ENCODE assay signal across 19 cellular contexts in genomic region chr9:100170556-100170955, GRCh38.
A peak's percentile ranks its signal among the peaks of the same experiment; 100 is the strongest.
DNase-seq lines count a peak whose midpoint lies in the region; ATAC-seq and TF ChIP-seq lines count a peak whose summit lies in the region.
"Had no signal": no experiment of that assay in that cellular context is flagged by ENCODE, and none has a peak within 500 bp of the region (broad histone marks: within the 10 kb centered on the region; RNA-seq: fewer than 3 reads in every experiment).

No MANE protein-coding gene starts in this region.

- no peaks in the 10 kb centered on the region for H3F3A ChIP-seq in PC-3 (ENCODE audit: low read length, unreplicated experiment)

- no peak overlapping the region for H3K4me3 ChIP-seq in ACC112 (ENCODE audit: low read depth, low read length)
- H3K4me3 ChIP-seq in PC-3 (ENCODE audit: low read length) = no peak overlapping the region
- no peak overlapping the region for H3K4me3 ChIP-seq in astrocyte of the spinal cord (ENCODE audit: low read depth, low read length)
- no peak overlapping the region for H3K4me3 ChIP-seq in effector memory CD4-positive, alpha-beta T cell (ENCODE audit: insufficient read depth, low read depth, low read length, poor library complexity, severe bottlenecking)
- H3K4me3 ChIP-seq: K562 had no signal

- BruUV-seq in PC-3 (replicated peaks; lab: Mats Ljungman, UMichigan) = no TSS peak

- POLR2A ChIA-PET in PC-3 (lab: Charles Lee; ENCODE audit: unreplicated experiment) = no interaction called here

- no peaks in the 10 kb centered on the region for H3K79me2 ChIP-seq in ACC112 (ENCODE audit: control insufficient read depth, insufficient read depth, low read length, unreplicated experiment)
- H3K79me2 ChIP-seq in PC-3 (ENCODE audit: low read length) = no peaks in the 10 kb centered on the region

- peaks cover 26% of the 10 kb centered on the region for H3K4me1 ChIP-seq in ACC112 (ENCODE audit: control insufficient read depth, insufficient read depth, low read length, unreplicated experiment)
- H3K4me1 ChIP-seq in PC-3 (ENCODE audit: insufficient read depth, low read length) = peaks cover 15% of the 10 kb centered on the region
- no peaks in the 10 kb centered on the region for H3K4me1 ChIP-seq in effector memory CD4-positive, alpha-beta T cell (ENCODE audit: control insufficient read depth, insufficient read depth, low read length, poor library complexity, severe bottlenecking)

- in situ Hi-C loops in astrocyte of the spinal cord (cut with HindIII; ENCODE audit: low sequenced_read_pairs) = no loop called here

- CTCF ChIA-PET in PC-3 (lab: Charles Lee) = no interaction called here

- no peak for TF ChIP-seq POLR2A in GM18505 (IDR thresholded peaks at IDR 0.05; ENCODE audit: borderline replicate concordance, extremely low read depth, insufficient read depth, insufficient read length)

- H3K27me3 ChIP-seq in ACC112 (ENCODE audit: insufficient read depth, low read length) (no peaks in the 10 kb centered on the region), PC-3 (ENCODE audit: low read length) (no peaks in the 10 kb centered on the region)
- H3K27me3 ChIP-seq in effector memory CD4-positive, alpha-beta T cell (replicated peaks; ENCODE audit: control insufficient read depth, insufficient read depth, low read length, poor library complexity, severe bottlenecking) = no peaks in the 10 kb centered on the region

- H4K20me1 ChIP-seq in PC-3 (ENCODE audit: low read length) = no peaks in the 10 kb centered on the region

- no peak for TF ChIP-seq CTCF in PC-3 (conservative IDR thresholded peaks at IDR 0.05; ENCODE audit: low read depth, low read length)
- TF ChIP-seq CTCF in astrocyte of the spinal cord (IDR thresholded peaks at IDR 0.05; ENCODE audit: low read depth, low read length) = no peak

- no peaks in the 10 kb centered on the region for H3K9me2 ChIP-seq in PC-3 (replicated peaks; ENCODE audit: low read length)

- no peak overlapping the region for H3K9ac ChIP-seq in PC-3 (ENCODE audit: low read length)

- H2AFZ ChIP-seq in ACC112 (ENCODE audit: low read length, unreplicated experiment) (no peak overlapping the region), PC-3 (ENCODE audit: low read length) (no peak overlapping the region)

- H3K9me3 ChIP-seq in PC-3 (ENCODE audit: low read length) = no peaks in the 10 kb centered on the region
- H3K9me3 ChIP-seq in effector memory CD4-positive, alpha-beta T cell (ENCODE audit: control insufficient read depth, low read length) = no peaks in the 10 kb centered on the region

- H3K4me2 ChIP-seq in PC-3 (ENCODE audit: low read length) = no peak overlapping the region

- peak overlapping the region; percentile 36 for H3K27ac ChIP-seq in ACC112 (ENCODE audit: low read depth, low read length)
- peak overlapping the region; percentile 37; the same call in 1 of the 2 replicates for H3K27ac ChIP-seq in PC-3 (ENCODE audit: low read length)
- H3K27ac ChIP-seq in effector memory CD4-positive, alpha-beta T cell (ENCODE audit: insufficient read depth, low read length, poor library complexity, severe bottlenecking) = no peak overlapping the region
- H3K27ac ChIP-seq: HL-60 had no signal

- peak; percentile 66 for DNase-seq in ELR (ENCODE audit: low read depth)
- peak; percentile 68 for DNase-seq in PC-3
- DNase-seq in astrocyte of the spinal cord (ENCODE audit: low read depth, low spot score) = peak; percentile 15
- DNase-seq in DMS79 (lab: John Stamatoyannopoulos, UW) = no peak
- DNase-seq in kidney glomerular epithelial cell (lab: John Stamatoyannopoulos, UW) = no peak
- no peak for DNase-seq in effector memory CD4-positive, alpha-beta T cell
- DNase-seq: CD4-positive, alpha-beta T cell; DMS79 treated with DMSO at 0.1 percent for 48 hours; H7; NCI-H1436; NCI-H2029; NCI-H2171; NCI-H446; NCI-H69; RPMI8226 had no signal

- intact Hi-C loops in PC-3 (cut with micrococcal nuclease) = loop anchor here (5.0 kb wide), 1 partner anchor 38 kb away; no protein-coding TSS in a partner anchor

- ATAC-seq in PC-3 = peak; percentile 84
- no peak for ATAC-seq in GM18505 (IDR thresholded peaks at IDR 0.05; ENCODE audit: unreplicated experiment)
- ATAC-seq: K562 had no signal

- H3K36me3 ChIP-seq in ACC112 (ENCODE audit: insufficient read depth, low read length) = peaks cover 19% of the 10 kb centered on the region
- H3K36me3 ChIP-seq in PC-3 (ENCODE audit: low read depth, low read length) = no peaks in the 10 kb centered on the region
- H3K36me3 ChIP-seq in effector memory CD4-positive, alpha-beta T cell (ENCODE audit: control insufficient read depth, insufficient read depth, low read length) = no peaks in the 10 kb centered on the region

Comparison
In these comparisons a context has a peak if more than half of its experiments do, and no peak if none do; other contexts are left out.
1. DNase-seq: peak in ELR (single experiment), PC-3 (single experiment) and astrocyte of the spinal cord (single experiment); none in DMS79 (single experiment), kidney glomerular epithelial cell (single experiment) and effector memory CD4-positive, alpha-beta T cell (0 of 3).